In the genomic region with DNA sequence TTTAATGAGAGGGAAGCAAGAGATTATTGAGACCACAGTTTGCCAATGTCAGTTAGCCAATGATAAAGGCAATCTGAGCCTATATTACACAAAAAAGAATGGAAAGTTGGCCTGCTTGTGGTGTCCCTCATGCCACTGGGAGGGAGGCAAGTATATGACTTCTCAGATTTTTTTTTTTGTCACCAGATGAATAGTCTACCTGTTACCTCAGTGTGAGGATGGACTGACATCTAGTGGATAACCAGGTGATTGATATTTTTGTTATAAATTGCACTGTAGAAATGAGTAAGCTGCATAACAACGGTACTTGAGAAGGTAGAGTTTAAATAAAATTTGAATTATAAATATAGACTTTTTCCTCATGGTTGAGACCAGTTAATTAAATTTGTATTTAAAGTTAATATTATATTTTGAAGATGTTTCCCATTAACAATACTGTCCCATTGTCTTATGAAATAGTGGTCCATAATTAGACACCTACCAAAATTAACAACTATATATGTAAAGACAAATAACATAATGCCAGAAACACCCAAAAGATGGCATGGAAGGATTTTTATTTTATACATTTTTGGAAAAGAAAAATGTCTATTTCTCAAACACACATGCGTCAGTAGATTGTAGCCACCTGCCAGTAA, we compare ENCODE assay signal across 8 cellular contexts.
DNase-seq lines count a peak whose midpoint lies in the region; ATAC-seq, FAIRE-seq and TF ChIP-seq lines count a peak whose summit lies in the region.

No MANE protein-coding gene starts in this region.

- H3K9me3 Mint-ChIP-seq in activated CD8-positive, alpha-beta T cell treated with anti-CD3 and anti-CD28 coated beads for 36 hours, result no peaks in the 10 kb centered on the region
- no peaks in the 10 kb centered on the region for H3K9me3 Mint-ChIP-seq in activated CD8-positive, alpha-beta T cell treated with anti-CD3 and anti-CD28 coated beads, Interleukin-2, amount 10 ng/mL, durations not matched to agents 7 days and 5 days (ENCODE audit: insufficient read depth)

- no peaks in the 10 kb centered on the region for H3K9me3 ChIP-seq in pancreas

- no peak overlapping the region for H3K4me3 Mint-ChIP-seq in activated CD8-positive, alpha-beta T cell treated with anti-CD3 and anti-CD28 coated beads for 36 hours
- H3K4me3 Mint-ChIP-seq in activated CD8-positive, alpha-beta T cell treated with anti-CD3 and anti-CD28 coated beads, Interleukin-2, amount 10 ng/mL, durations not matched to agents 7 days and 5 days, result no peak overlapping the region

- peak; percentile 32 for FAIRE-seq in pancreas (lab: Jason Lieb, UNC)

- no peak overlapping the region for H3K27ac ChIP-seq in pancreas

- no peaks in the 10 kb centered on the region for H3K36me3 ChIP-seq in pancreas

- no peaks in the 10 kb centered on the region for H3K27me3 ChIP-seq in pancreas

- ATAC-seq in activated CD8-positive, alpha-beta T cell treated with anti-CD3 and anti-CD28 coated beads for 36 hours, result no peak
- no peak for ATAC-seq in activated CD8-positive, alpha-beta T cell treated with anti-CD3 and anti-CD28 coated beads, Interleukin-2, amount 10 ng/mL, durations not matched to agents 7 days and 5 days
- ATAC-seq in HG02588 (IDR thresholded peaks at IDR 0.05; ENCODE audit: unreplicated experiment), result peak; percentile 67
- peak; percentile 71 to 86 (median 78) for ATAC-seq in pancreas

- H3K4me3 ChIP-seq in epithelial cell of esophagus (ENCODE audit: low read length) (no peak overlapping the region), pancreas (no peak overlapping the region)

- CTCF ChIA-PET in activated CD8-positive, alpha-beta T cell treated with anti-CD3 and anti-CD28 coated beads for 36 hours (lab: Charles Lee), result interaction anchor here (0.6 to 1.9 kb wide), 10 partner anchors 36 to 1120 kb away, joined by 3 to 27 read pairs (median 3); no protein-coding TSS in a partner anchor
- CTCF ChIA-PET in activated CD8-positive, alpha-beta T cell treated with anti-CD3 and anti-CD28 coated beads, Interleukin-2, amount 10 ng/mL, durations not matched to agents 7 days and 5 days (lab: Charles Lee), result interaction anchor here (0.6 to 2.3 kb wide), 6 partner anchors 17 to 1119 kb away, joined by 3 to 16 read pairs (median 4); no protein-coding TSS in a partner anchor

- H3K4me1 ChIP-seq in pancreas, result no peaks in the 10 kb centered on the region

- 32 to 34% methylated on average over 2 of the region's 2 CpGs for WGBS in pancreas, 2 donors

- TF ChIP-seq CTCF in activated CD8-positive, alpha-beta T cell treated with anti-CD3 and anti-CD28 coated beads for 36 hours (IDR thresholded peaks at IDR 0.05), result peak; percentile 77
- TF ChIP-seq CTCF in epithelial cell of esophagus (IDR thresholded peaks at IDR 0.05; ENCODE audit: insufficient read depth, low read depth, low read length, missing control alignments), result peak; percentile 72
- TF ChIP-seq CTCF in pancreas (IDR thresholded peaks at IDR 0.05), result peak in 3 of 4 donors; percentile 31 to 53 (median 49)

- no peak for DNase-seq in activated CD8-positive, alpha-beta T cell treated with anti-CD3 and anti-CD28 coated beads for 36 hours
- DNase-seq in activated CD8-positive, alpha-beta T cell treated with anti-CD3 and anti-CD28 coated beads, Interleukin-2, amount 10 ng/mL, durations not matched to agents 7 days and 5 days, result no peak
- DNase-seq in NCI-H526 treated with DMSO at 0.1 percent for 48 hours (lab: John Stamatoyannopoulos, UW), result peak; percentile 21
- DNase-seq in epithelial cell of esophagus (ENCODE audit: low read depth), result peak; percentile 72
- DNase-seq in pancreas, result no peak
- no peak for DNase-seq in posterior cingulate gyrus
- DNase-seq in nucleus accumbens (lab: John Stamatoyannopoulos, UW), result no peak

- H3K4me1 Mint-ChIP-seq in activated CD8-positive, alpha-beta T cell treated with anti-CD3 and anti-CD28 coated beads for 36 hours (ENCODE audit: low read depth), result no peaks in the 10 kb centered on the region
- H3K4me1 Mint-ChIP-seq in activated CD8-positive, alpha-beta T cell treated with anti-CD3 and anti-CD28 coated beads, Interleukin-2, amount 10 ng/mL, durations not matched to agents 7 days and 5 days (ENCODE audit: low read depth), result peaks cover 5% of the 10 kb centered on the region

- no peak overlapping the region for H3K27ac Mint-ChIP-seq in activated CD8-positive, alpha-beta T cell treated with anti-CD3 and anti-CD28 coated beads for 36 hours
- no peak overlapping the region for H3K27ac Mint-ChIP-seq in activated CD8-positive, alpha-beta T cell treated with anti-CD3 and anti-CD28 coated beads, Interleukin-2, amount 10 ng/mL, durations not matched to agents 7 days and 5 days

- H3K36me3 Mint-ChIP-seq in activated CD8-positive, alpha-beta T cell treated with anti-CD3 and anti-CD28 coated beads for 36 hours (ENCODE audit: low read depth), result no peaks in the 10 kb centered on the region
- no peaks in the 10 kb centered on the region for H3K36me3 Mint-ChIP-seq in activated CD8-positive, alpha-beta T cell treated with anti-CD3 and anti-CD28 coated beads, Interleukin-2, amount 10 ng/mL, durations not matched to agents 7 days and 5 days (ENCODE audit: low read depth)

- intact Hi-C loops in activated CD8-positive, alpha-beta T cell treated with anti-CD3 and anti-CD28 coated beads for 36 hours (cut with micrococcal nuclease), result loop anchor here (5.0 kb wide), 1 partner anchor 365 kb away; no protein-coding TSS in a partner anchor
- intact Hi-C loops in pancreas (cut with DNase I) (loop anchor here in 1 of 3 donors (10.0 kb wide), 1 partner anchor 357 kb away; no protein-coding TSS in a partner anchor), posterior cingulate gyrus (cut with DNase I) (no loop called here)

- no peaks in the 10 kb centered on the region for H3K27me3 Mint-ChIP-seq in activated CD8-positive, alpha-beta T cell treated with anti-CD3 and anti-CD28 coated beads for 36 hours
- no peaks in the 10 kb centered on the region for H3K27me3 Mint-ChIP-seq in activated CD8-positive, alpha-beta T cell treated with anti-CD3 and anti-CD28 coated beads, Interleukin-2, amount 10 ng/mL, durations not matched to agents 7 days and 5 days (ENCODE audit: low read depth)

- POLR2A ChIA-PET in activated CD8-positive, alpha-beta T cell treated with anti-CD3 and anti-CD28 coated beads for 36 hours (lab: Charles Lee), result no interaction called here
- POLR2A ChIA-PET in activated CD8-positive, alpha-beta T cell treated with anti-CD3 and anti-CD28 coated beads, Interleukin-2, amount 10 ng/mL, durations not matched to agents 7 days and 5 days (lab: Charles Lee), result no interaction called here

Comparison
In these comparisons a context has a peak if more than half of its experiments do, and no peak if none do; other contexts are left out.
1. ATAC-seq: peak in HG02588 (single experiment) and pancreas (4 of 4); none in activated CD8-positive, alpha-beta T cell treated with anti-CD3 and anti-CD28 coated beads for 36 hours (single experiment) and activated CD8-positive, alpha-beta T cell treated with anti-CD3 and anti-CD28 coated beads, Interleukin-2, amount 10 ng/mL, durations not matched to agents 7 days and 5 days (single experiment).
2. DNase-seq: peak in NCI-H526 treated with DMSO at 0.1 percent for 48 hours (single experiment) and epithelial cell of esophagus (single experiment); none in activated CD8-positive, alpha-beta T cell treated with anti-CD3 and anti-CD28 coated beads for 36 hours (single experiment), activated CD8-positive, alpha-beta T cell treated with anti-CD3 and anti-CD28 coated beads, Interleukin-2, amount 10 ng/mL, durations not matched to agents 7 days and 5 days (single experiment), pancreas (0 of 6), posterior cingulate gyrus (0 of 10) and nucleus accumbens (0 of 56).
3. Peak in every context shown above with its lines, with median percentiles within 50 percentile points of each other: CTCF ChIP-seq.